In the genomic region with DNA sequence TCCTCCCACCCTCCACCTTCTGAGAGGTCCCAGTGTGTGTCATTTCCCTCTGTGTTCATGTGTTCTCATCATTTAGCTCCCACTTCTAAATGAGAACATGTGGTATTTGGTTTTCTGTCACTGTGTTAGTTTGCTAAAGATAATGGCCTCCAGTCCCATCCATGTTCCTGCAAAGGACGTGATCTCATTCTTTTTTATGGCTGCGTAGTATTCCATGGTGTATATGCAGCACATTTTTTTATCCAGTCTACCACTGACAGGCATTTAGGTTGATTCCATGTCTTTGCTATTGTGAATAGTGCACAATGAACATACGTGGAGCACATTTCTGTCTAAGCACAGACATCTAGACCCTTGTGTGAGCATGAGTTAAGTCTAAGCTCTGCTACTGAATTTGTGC, we compare ENCODE assay signal across 20 cellular contexts. TPM values are rescaled to one million over a fixed set of nuclear protein-coding genes. Genes with fewer than 3 reads are reported as not detected.
"Had no signal": no experiment of that assay in that cellular context is flagged by ENCODE, and none has a peak within 500 bp of the region (broad histone marks: within the 10 kb centered on the region; RNA-seq: fewer than 3 reads in every experiment).

No MANE protein-coding gene starts in this region.

- H3K4me1 ChIP-seq: adrenal gland had no signal

- H3K4me2 ChIP-seq: smooth muscle cell had no signal

- H3K27ac ChIP-seq: adrenal gland, body of pancreas, coronary artery, heart right ventricle had no signal

- H3K27ac Mint-ChIP-seq: memory B cell; nephron; progenitor cell of endocrine pancreas; stimulated activated memory B cell treated with anti-CD40 and anti-IgM and Interleukin-4, amounts not matched to agents 10 μg/mL and 1 μg/mL and 100 μg/mL, for 72 hours had no signal

- H3K4me3 Mint-ChIP-seq: memory B cell; nephron; stimulated activated memory B cell treated with anti-CD40 and anti-IgM and Interleukin-4, amounts not matched to agents 10 μg/mL and 1 μg/mL and 100 μg/mL, for 72 hours had no signal

- H3K36me3 Mint-ChIP-seq: memory B cell; stimulated activated memory B cell treated with anti-CD40 and anti-IgM and Interleukin-4, amounts not matched to agents 10 μg/mL and 1 μg/mL and 100 μg/mL, for 72 hours had no signal

- DNase-seq: adrenal gland; body of pancreas; central memory CD4-positive, alpha-beta T cell; effector CD4-positive, alpha-beta T cell; heart right ventricle; islet precursor cell; occipital lobe; right cardiac atrium; substantia nigra; T1000; transverse colon had no signal

- H3K4me3 ChIP-seq: adrenal gland, body of pancreas, coronary artery, heart right ventricle, smooth muscle cell, transverse colon had no signal

- H3K36me3 ChIP-seq: adrenal gland, heart right ventricle, transverse colon had no signal

- H3K9me3 ChIP-seq: adrenal gland, body of pancreas, heart right ventricle, transverse colon had no signal

- ATAC-seq: body of pancreas; heart right ventricle; left lobe of liver; right cardiac atrium; stimulated activated memory B cell treated with anti-CD40 and anti-IgM and Interleukin-4, amounts not matched to agents 10 μg/mL and 1 μg/mL and 100 μg/mL, for 72 hours had no signal

- H3K9me3 Mint-ChIP-seq: memory B cell; nephron; stimulated activated memory B cell treated with anti-CD40 and anti-IgM and Interleukin-4, amounts not matched to agents 10 μg/mL and 1 μg/mL and 100 μg/mL, for 72 hours had no signal

- H3K27me3 ChIP-seq: body of pancreas had no signal

- H3K27me3 Mint-ChIP-seq: memory B cell; stimulated activated memory B cell treated with anti-CD40 and anti-IgM and Interleukin-4, amounts not matched to agents 10 μg/mL and 1 μg/mL and 100 μg/mL, for 72 hours had no signal

RNA-seq across cellular contexts. Expression of gene CD3E, which starts 5.7 kb away (rescaled TPM):
- total RNA-seq: fibroblast of lung, frontal cortex, occipital lobe, progenitor cell of endocrine pancreas, smooth muscle cell had no signal

RNA-seq across cellular contexts. Expression of gene CD3D, which starts 32.2 kb away (rescaled TPM):
- total RNA-seq: fibroblast of lung, frontal cortex, occipital lobe, progenitor cell of endocrine pancreas, smooth muscle cell had no signal

RNA-seq across cellular contexts. Expression of gene CD3G, which starts 33.9 kb away (rescaled TPM):
- total RNA-seq: body of pancreas, fibroblast of lung, frontal cortex, occipital lobe, progenitor cell of endocrine pancreas, smooth muscle cell had no signal

RNA-seq across cellular contexts. Expression of gene MPZL2, which starts 46.2 kb away (rescaled TPM):
- total RNA-seq: fibroblast of lung had no signal
